2 cellular contexts compared by ENCODE assay signal in the genomic region with DNA sequence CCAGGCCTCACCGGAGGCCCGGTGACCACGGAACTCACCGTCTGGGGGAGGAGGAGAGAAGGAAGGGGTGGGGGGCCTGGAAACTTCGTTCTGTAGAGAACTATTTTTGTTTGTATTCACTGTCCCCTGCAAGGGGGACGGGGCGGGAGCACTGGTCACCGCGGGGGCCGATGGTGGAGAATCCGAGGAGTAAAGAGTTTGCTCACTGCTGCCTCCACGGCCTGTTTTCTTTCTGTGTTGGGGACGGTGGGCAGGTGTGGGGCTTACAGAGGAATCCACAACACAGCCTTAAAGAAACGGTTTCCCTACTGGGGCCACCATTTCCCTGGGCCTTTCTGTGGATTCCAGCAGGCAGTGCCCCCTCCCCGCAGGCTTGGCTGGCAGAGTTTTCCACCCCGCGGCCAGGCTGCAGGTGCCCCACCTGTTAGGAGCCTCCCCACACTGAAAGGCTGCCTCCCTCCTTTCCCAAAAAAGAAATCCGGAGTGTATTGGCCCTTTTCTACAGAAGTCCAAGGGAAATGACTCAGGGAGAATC.
TF ChIP-seq lines count a peak whose summit lies in the region.

No MANE protein-coding gene starts in this region.

TF ChIP-seq in A549, 52 proteins besides CTCF, POLR2A, EP300 and RAD21 (continued from another document):
- TF ChIP-seq MYC (IDR thresholded peaks at IDR 0.05; ENCODE audit: borderline replicate concordance, low read length) (no peak), JUN (IDR thresholded peaks at IDR 0.05) (no peak), KDM1A (IDR thresholded peaks at IDR 0.05; ENCODE audit: low read depth) (no peak)
TF ChIP-seq in A549: peak in this region for 0.

TF ChIP-seq in HCT116, 20 proteins besides CTCF, POLR2A, EP300 and RAD21 (continued from another document):
- TF ChIP-seq SRF (IDR thresholded peaks at IDR 0.05; ENCODE audit: low read depth), result no peak
- no peak for TF ChIP-seq POLR2AphosphoS5 (IDR thresholded peaks at IDR 0.05; ENCODE audit: low read depth, low read length)
- TF ChIP-seq, protein P1, sequence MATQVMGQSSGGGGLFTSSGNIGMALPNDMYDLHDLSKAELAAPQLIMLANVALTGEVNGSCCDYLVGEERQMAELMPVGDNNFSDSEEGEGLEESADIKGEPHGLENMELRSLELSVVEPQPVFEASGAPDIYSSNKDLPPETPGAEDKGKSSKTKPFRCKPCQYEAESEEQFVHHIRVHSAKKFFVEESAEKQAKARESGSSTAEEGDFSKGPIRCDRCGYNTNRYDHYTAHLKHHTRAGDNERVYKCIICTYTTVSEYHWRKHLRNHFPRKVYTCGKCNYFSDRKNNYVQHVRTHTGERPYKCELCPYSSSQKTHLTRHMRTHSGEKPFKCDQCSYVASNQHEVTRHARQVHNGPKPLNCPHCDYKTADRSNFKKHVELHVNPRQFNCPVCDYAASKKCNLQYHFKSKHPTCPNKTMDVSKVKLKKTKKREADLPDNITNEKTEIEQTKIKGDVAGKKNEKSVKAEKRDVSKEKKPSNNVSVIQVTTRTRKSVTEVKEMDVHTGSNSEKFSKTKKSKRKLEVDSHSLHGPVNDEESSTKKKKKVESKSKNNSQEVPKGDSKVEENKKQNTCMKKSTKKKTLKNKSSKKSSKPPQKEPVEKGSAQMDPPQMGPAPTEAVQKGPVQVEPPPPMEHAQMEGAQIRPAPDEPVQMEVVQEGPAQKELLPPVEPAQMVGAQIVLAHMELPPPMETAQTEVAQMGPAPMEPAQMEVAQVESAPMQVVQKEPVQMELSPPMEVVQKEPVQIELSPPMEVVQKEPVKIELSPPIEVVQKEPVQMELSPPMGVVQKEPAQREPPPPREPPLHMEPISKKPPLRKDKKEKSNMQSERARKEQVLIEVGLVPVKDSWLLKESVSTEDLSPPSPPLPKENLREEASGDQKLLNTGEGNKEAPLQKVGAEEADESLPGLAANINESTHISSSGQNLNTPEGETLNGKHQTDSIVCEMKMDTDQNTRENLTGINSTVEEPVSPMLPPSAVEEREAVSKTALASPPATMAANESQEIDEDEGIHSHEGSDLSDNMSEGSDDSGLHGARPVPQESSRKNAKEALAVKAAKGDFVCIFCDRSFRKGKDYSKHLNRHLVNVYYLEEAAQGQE (IDR thresholded peaks at IDR 0.05; ENCODE audit: low read depth), result no peak
- no peak for TF ChIP-seq ELF1 (IDR thresholded peaks at IDR 0.05; ENCODE audit: borderline replicate concordance, low read depth)
- TF ChIP-seq SIN3A (IDR thresholded peaks at IDR 0.05; ENCODE audit: low read depth), result no peak
- TF ChIP-seq, protein P2, sequence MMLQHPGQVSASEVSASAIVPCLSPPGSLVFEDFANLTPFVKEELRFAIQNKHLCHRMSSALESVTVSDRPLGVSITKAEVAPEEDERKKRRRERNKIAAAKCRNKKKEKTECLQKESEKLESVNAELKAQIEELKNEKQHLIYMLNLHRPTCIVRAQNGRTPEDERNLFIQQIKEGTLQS (IDR thresholded peaks at IDR 0.05), result no peak
- TF ChIP-seq, protein P3, sequence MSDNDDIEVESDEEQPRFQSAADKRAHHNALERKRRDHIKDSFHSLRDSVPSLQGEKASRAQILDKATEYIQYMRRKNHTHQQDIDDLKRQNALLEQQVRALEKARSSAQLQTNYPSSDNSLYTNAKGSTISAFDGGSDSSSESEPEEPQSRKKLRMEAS (IDR thresholded peaks at IDR 0.05), result no peak
- TF ChIP-seq, protein P4, sequence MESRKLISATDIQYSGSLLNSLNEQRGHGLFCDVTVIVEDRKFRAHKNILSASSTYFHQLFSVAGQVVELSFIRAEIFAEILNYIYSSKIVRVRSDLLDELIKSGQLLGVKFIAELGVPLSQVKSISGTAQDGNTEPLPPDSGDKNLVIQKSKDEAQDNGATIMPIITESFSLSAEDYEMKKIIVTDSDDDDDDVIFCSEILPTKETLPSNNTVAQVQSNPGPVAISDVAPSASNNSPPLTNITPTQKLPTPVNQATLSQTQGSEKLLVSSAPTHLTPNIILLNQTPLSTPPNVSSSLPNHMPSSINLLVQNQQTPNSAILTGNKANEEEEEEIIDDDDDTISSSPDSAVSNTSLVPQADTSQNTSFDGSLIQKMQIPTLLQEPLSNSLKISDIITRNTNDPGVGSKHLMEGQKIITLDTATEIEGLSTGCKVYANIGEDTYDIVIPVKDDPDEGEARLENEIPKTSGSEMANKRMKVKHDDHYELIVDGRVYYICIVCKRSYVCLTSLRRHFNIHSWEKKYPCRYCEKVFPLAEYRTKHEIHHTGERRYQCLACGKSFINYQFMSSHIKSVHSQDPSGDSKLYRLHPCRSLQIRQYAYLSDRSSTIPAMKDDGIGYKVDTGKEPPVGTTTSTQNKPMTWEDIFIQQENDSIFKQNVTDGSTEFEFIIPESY (IDR thresholded peaks at IDR 0.05; ENCODE audit: extremely low read depth, insufficient replicate concordance, low read length), result no peak
- TF ChIP-seq CBX3 (IDR thresholded peaks at IDR 0.05; ENCODE audit: low read depth), result no peak
- TF ChIP-seq EZH2 (IDR thresholded peaks at IDR 0.05), result no peak
- no peak for TF ChIP-seq CEBPB (IDR thresholded peaks at IDR 0.05; ENCODE audit: low read depth)
- no peak for TF ChIP-seq SP1 (IDR thresholded peaks at IDR 0.05; ENCODE audit: low read depth)
